ENCODE assay signal across 29 cellular contexts in genomic region chr4:85769009-85769408, GRCh38.
"Had no signal": no experiment of that assay in that cellular context is flagged by ENCODE, and none has a peak within 500 bp of the region (broad histone marks: within the 10 kb centered on the region; RNA-seq: fewer than 3 reads in every experiment).

No MANE protein-coding gene starts in this region.

- H3K27me3 ChIP-seq: left lung, neural progenitor cell, neutrophil, right atrium auricular region, right lobe of liver, stomach, testis, thyroid gland, transverse colon, upper lobe of left lung, vagina had no signal

- ATAC-seq: left colon; left lung; lower lobe of right lung; naive thymus-derived CD8-positive, alpha-beta T cell; psoas muscle; right lobe of liver; stimulated activated naive B cell treated with anti-CD40 and anti-IgM and Interleukin-4, amounts not matched to agents 10 μg/mL and 1 μg/mL and 100 μg/mL, for 72 hours; stimulated activated naive CD8-positive, alpha-beta T cell treated with anti-CD3 and anti-CD28 coated beads, Interleukin-15, Interleukin-2, amounts not matched to agents 100 U/mL and 50 U/mL, for 24 hours had no signal

- H3K4me2 ChIP-seq: neural progenitor cell had no signal

- H3K9me3 ChIP-seq: left lung, lower lobe of right lung, neutrophil, psoas muscle, right atrium auricular region, right lobe of liver, stomach, testis, thyroid gland, transverse colon, upper lobe of left lung, vagina had no signal

- H3K27ac ChIP-seq: left lung, lower lobe of right lung, neural progenitor cell, neutrophil, parathyroid adenoma, psoas muscle, right atrium auricular region, right lobe of liver, stomach, testis, thyroid gland, transverse colon, upper lobe of left lung, vagina had no signal

- H3K4me1 Mint-ChIP-seq: immature natural killer cell; naive thymus-derived CD8-positive, alpha-beta T cell had no signal

- H3K27ac Mint-ChIP-seq: immature natural killer cell; naive thymus-derived CD8-positive, alpha-beta T cell; nephron progenitor cell; neural progenitor cell; stimulated activated naive B cell treated with anti-CD40 and anti-IgM and Interleukin-4, amounts not matched to agents 10 μg/mL and 1 μg/mL and 100 μg/mL, for 72 hours had no signal

- H3K4me3 ChIP-seq: left lung, lower lobe of right lung, neural progenitor cell, psoas muscle, right atrium auricular region, right lobe of liver, stomach, testis, thyroid gland, transverse colon, upper lobe of left lung, vagina had no signal

- H3K36me3 Mint-ChIP-seq: immature natural killer cell; naive thymus-derived CD8-positive, alpha-beta T cell; neural progenitor cell had no signal

- H2AFZ ChIP-seq: neural progenitor cell, parathyroid adenoma had no signal

- H3K4me3 Mint-ChIP-seq: immature natural killer cell; naive thymus-derived CD8-positive, alpha-beta T cell; nephron progenitor cell; neural progenitor cell; stimulated activated naive B cell treated with anti-CD40 and anti-IgM and Interleukin-4, amounts not matched to agents 10 μg/mL and 1 μg/mL and 100 μg/mL, for 72 hours had no signal

- H3K36me3 ChIP-seq: left lung, lower lobe of right lung, neural progenitor cell, neutrophil, right atrium auricular region, right lobe of liver, stomach, thyroid gland, transverse colon, upper lobe of left lung, vagina had no signal

- H3K27me3 Mint-ChIP-seq: naive thymus-derived CD8-positive, alpha-beta T cell; stimulated activated naive B cell treated with anti-CD40 and anti-IgM and Interleukin-4, amounts not matched to agents 10 μg/mL and 1 μg/mL and 100 μg/mL, for 72 hours had no signal

- H3K9me3 Mint-ChIP-seq: nephron progenitor cell; neural progenitor cell; stimulated activated naive B cell treated with anti-CD40 and anti-IgM and Interleukin-4, amounts not matched to agents 10 μg/mL and 1 μg/mL and 100 μg/mL, for 72 hours had no signal

- H3K4me1 ChIP-seq: left lung, lower lobe of right lung, parathyroid adenoma, psoas muscle, right atrium auricular region, right lobe of liver, testis, thyroid gland, transverse colon, upper lobe of left lung, vagina had no signal

- H3K9ac ChIP-seq: neural progenitor cell, parathyroid adenoma had no signal

- DNase-seq: hypothalamus; immature natural killer cell; islet precursor cell; left colon; left lung; lower lobe of right lung; mammary epithelial cell; mesenchymal stem cell; naive thymus-derived CD8-positive, alpha-beta T cell; nephron progenitor cell; occipital lobe; psoas muscle; right lobe of liver; stimulated activated CD4-positive, alpha-beta T cell treated with anti-CD3 and anti-CD28 coated beads, Interleukin-12 subunit alpha, Interleukin-12 subunit beta, amount 100 ng/mL, for 4 hours; stimulated activated CD4-positive, alpha-beta T cell treated with anti-CD3 and anti-CD28 coated beads, Interleukin-15, amount 100 ng/mL, for 24 hours; stimulated activated CD4-positive, alpha-beta T cell treated with anti-CD3 and anti-CD28 coated beads, Interleukin-2, amount 100 ng/mL, for 24 hours; stimulated activated CD4-positive, alpha-beta T cell treated with anti-CD3 and anti-CD28 coated beads, Interleukin-4, amount 100 ng/mL, for 1 hour; stimulated activated naive B cell treated with anti-CD40 and anti-IgM and Interleukin-4, amounts not matched to agents 10 μg/mL and 1 μg/mL and 100 μg/mL, for 72 hours; stimulated activated naive CD8-positive, alpha-beta T cell treated with anti-CD3 and anti-CD28 coated beads, Interleukin-15, Interleukin-2, amounts not matched to agents 100 U/mL and 50 U/mL, for 24 hours; stomach; testis; thyroid gland; transverse colon; upper lobe of left lung had no signal

- H3K79me2 ChIP-seq: parathyroid adenoma had no signal
